Comparison of ENCODE assay signal across 34 cellular contexts in genomic region chr1:245566952-245567351, GRCh38.
DNase-seq lines count a peak whose midpoint lies in the region; ATAC-seq, FAIRE-seq and TF ChIP-seq lines count a peak whose summit lies in the region.
"Had no signal": no experiment of that assay in that cellular context is flagged by ENCODE, and none has a peak within 500 bp of the region (broad histone marks: within the 10 kb centered on the region; RNA-seq: fewer than 3 reads in every experiment).

No MANE protein-coding gene starts in this region.

- no peak overlapping the region for H3K27ac Mint-ChIP-seq in HFFc6
- no peak overlapping the region for H3K27ac Mint-ChIP-seq in endodermal cell
- H3K27ac Mint-ChIP-seq in mesothelial cell of epicardium: peak overlapping the region; percentile 72
- H3K27ac Mint-ChIP-seq: activated naive CD8-positive, alpha-beta T cell; progenitor cell of endocrine pancreas had no signal

- no peaks in the 10 kb centered on the region for H3K79me2 ChIP-seq in mesendoderm (ENCODE audit: control insufficient read depth, insufficient read depth, low read length)

- peaks cover 10% of the 10 kb centered on the region for H3K9me3 ChIP-seq in endodermal cell (ENCODE audit: control insufficient read depth, low read length)
- H3K9me3 ChIP-seq: ascending aorta, BLaER1, esophagus squamous epithelium, sigmoid colon, testis, uterus had no signal

- H3K4me1 ChIP-seq in endodermal cell (ENCODE audit: control insufficient read depth, insufficient read depth, low read length) (no peaks in the 10 kb centered on the region), mesendoderm (ENCODE audit: control insufficient read depth, low read depth, low read length) (no peaks in the 10 kb centered on the region)
- H3K4me1 ChIP-seq: ascending aorta, testis, uterus had no signal

- H3K9me3 Mint-ChIP-seq in HFFc6: no peaks in the 10 kb centered on the region
- H3K9me3 Mint-ChIP-seq in endodermal cell: peaks cover 7% of the 10 kb centered on the region
- H3K9me3 Mint-ChIP-seq in mesothelial cell of epicardium: peaks cover 6% of the 10 kb centered on the region

- H4K5ac ChIP-seq in mesendoderm (ENCODE audit: low read length): no peak overlapping the region

- H3K9ac ChIP-seq in endodermal cell (ENCODE audit: extremely low read depth, low read length, poor library complexity, severe bottlenecking): no peak overlapping the region
- H3K9ac ChIP-seq in mesendoderm (ENCODE audit: low read length): no peak overlapping the region
- H3K9ac ChIP-seq: BLaER1 had no signal

- no peak overlapping the region for H2BK120ac ChIP-seq in mesendoderm (ENCODE audit: low read depth, low read length)

- H3K18ac ChIP-seq in mesendoderm (ENCODE audit: low read length): no peak overlapping the region

- H3K27ac ChIP-seq in endodermal cell (ENCODE audit: low read depth, low read length) (peak overlapping the region; percentile 82), mesendoderm (ENCODE audit: low read depth, low read length) (no peak overlapping the region)
- H3K27ac ChIP-seq: ascending aorta, BLaER1, esophagus squamous epithelium, PC-9, testis, uterus, VCaP had no signal

- no peak overlapping the region for H3K4ac ChIP-seq in mesendoderm (ENCODE audit: low read depth, low read length)

- no peak overlapping the region for H3K4me3 ChIP-seq in AG10803 (ENCODE audit: low read length)
- no peak overlapping the region for H3K4me3 ChIP-seq in endodermal cell (ENCODE audit: low read length)
- no peak overlapping the region for H3K4me3 ChIP-seq in mesendoderm (ENCODE audit: low read length)
- H3K4me3 ChIP-seq: ascending aorta, BLaER1, esophagus squamous epithelium, PC-9, sigmoid colon, testis, uterus had no signal

- H2AK5ac ChIP-seq in mesendoderm (ENCODE audit: low read length): no peak overlapping the region

- no peak overlapping the region for H2BK15ac ChIP-seq in mesendoderm (replicated peaks; ENCODE audit: low read depth)

- DNase-seq in AG10803 (ENCODE audit: low read depth) (peak; percentile 74), HFFc6 (peak; percentile 7), endodermal cell (no peak), mesothelial cell of epicardium (ENCODE audit: low spot score in 2 of 2, unreplicated experiment in 2 of 2) (no peak), mesendoderm (no peak), inferior parietal cortex (ENCODE audit: extremely low spot score) (no peak), frontal cortex (ENCODE audit: low spot score in 2 of 2) (no peak)
- DNase-seq: activated CD4-positive, alpha-beta T cell treated with anti-CD3 and anti-CD28 coated beads for 48 hours; activated CD8-positive, alpha-beta memory T cell treated with anti-CD3 and anti-CD28 coated beads for 24 hours; activated effector memory CD4-positive, alpha-beta T cell treated with Interleukin-2 at 50 U/mL for 16 hours; esophagus squamous epithelium; GF-D8; Karpas-422; MV-4-11; NCI-H1694 treated with DMSO at 0.1 percent for 48 hours; NCI-H2171; NCI-H524; PC-9; sigmoid colon; stimulated activated CD4-positive, alpha-beta T cell treated with anti-CD3 and anti-CD28 coated beads, Interleukin-4, amount 100 ng/mL, for 4 hours; stimulated activated naive CD4-positive, alpha-beta T cell; SW 1271; T-helper 9 cell; testis; uterus had no signal

- no peaks in the 10 kb centered on the region for H3K79me1 ChIP-seq in mesendoderm (ENCODE audit: low read length)

- H3K27me3 Mint-ChIP-seq in HFFc6 (ENCODE audit: insufficient read depth) (no peaks in the 10 kb centered on the region; the same call in 1 of the 2 replicates), endodermal cell (ENCODE audit: insufficient read depth) (no peaks in the 10 kb centered on the region), mesothelial cell of epicardium (ENCODE audit: low read depth) (no peaks in the 10 kb centered on the region)
- H3K27me3 Mint-ChIP-seq: activated naive CD8-positive, alpha-beta T cell; progenitor cell of endocrine pancreas had no signal

- no peak for TF ChIP-seq CTCF in AG10803 (conservative IDR thresholded peaks at IDR 0.05; ENCODE audit: low read length)
- no peak for TF ChIP-seq CTCF in HFFc6 (IDR thresholded peaks at IDR 0.05)
- TF ChIP-seq CTCF in endodermal cell (conservative IDR thresholded peaks at IDR 0.05): no peak
- TF ChIP-seq CTCF in mesothelial cell of epicardium (IDR thresholded peaks at IDR 0.05; ENCODE audit: unreplicated experiment): no peak

- H3K4me1 Mint-ChIP-seq in HFFc6 (ENCODE audit: low read depth) (no peaks in the 10 kb centered on the region; the same call in 1 of the 2 replicates), endodermal cell (peaks cover 14% of the 10 kb centered on the region), mesothelial cell of epicardium (peaks cover 15% of the 10 kb centered on the region)

- no peak overlapping the region for H3K4me2 ChIP-seq in mesendoderm (ENCODE audit: low read length)
- H3K4me2 ChIP-seq: BLaER1, PC-9 had no signal

- no peak overlapping the region for H3K23ac ChIP-seq in mesendoderm (ENCODE audit: low read length)

- no peak overlapping the region for H4K8ac ChIP-seq in mesendoderm (ENCODE audit: low read depth, low read length)

- FAIRE-seq in frontal cortex (lab: Jason Lieb, UNC): no peak
- FAIRE-seq: A204.1, keratinocyte had no signal

- H3K36me3 ChIP-seq in endodermal cell (ENCODE audit: control insufficient read depth, insufficient read depth, low read length) (no peaks in the 10 kb centered on the region), mesendoderm (ENCODE audit: control insufficient read depth, insufficient read depth, low read length) (no peaks in the 10 kb centered on the region)
- H3K36me3 ChIP-seq: ascending aorta, BLaER1, esophagus squamous epithelium, sigmoid colon, uterus had no signal

- no peaks in the 10 kb centered on the region for H3K36me3 Mint-ChIP-seq in HFFc6 (ENCODE audit: low read depth)
- peaks cover 6% of the 10 kb centered on the region for H3K36me3 Mint-ChIP-seq in endodermal cell (ENCODE audit: low read depth)
- no peaks in the 10 kb centered on the region for H3K36me3 Mint-ChIP-seq in mesothelial cell of epicardium
- H3K36me3 Mint-ChIP-seq: activated naive CD8-positive, alpha-beta T cell had no signal

- H3K27me3 ChIP-seq in endodermal cell (ENCODE audit: control insufficient read depth, insufficient read depth, low read length, poor library complexity, severe bottlenecking): no peaks in the 10 kb centered on the region
- H3K27me3 ChIP-seq in mesendoderm (ENCODE audit: insufficient read depth, low read length, poor library complexity): no peaks in the 10 kb centered on the region
- H3K27me3 ChIP-seq: ascending aorta, BLaER1, esophagus squamous epithelium, sigmoid colon, testis, uterus had no signal

- no peak overlapping the region for H2BK5ac ChIP-seq in mesendoderm (ENCODE audit: low read length)

- no peak overlapping the region for H3K56ac ChIP-seq in mesendoderm (ENCODE audit: low read length)

- WGBS in endodermal cell (ENCODE audit: insufficient coverage in 1 of 2, insufficient read length in 1 of 2), 2 experiments: 63 to 91% methylated on average over 6 of the region's 6 CpGs
- WGBS in mesendoderm (ENCODE audit: extremely low coverage, insufficient coverage, low lambda C conversion rate): no CpG with 5 or more reads among the region's 6 CpGs

- H3K4me3 Mint-ChIP-seq in HFFc6: no peak overlapping the region
- no peak overlapping the region for H3K4me3 Mint-ChIP-seq in endodermal cell
- no peak overlapping the region for H3K4me3 Mint-ChIP-seq in mesothelial cell of epicardium
- H3K4me3 Mint-ChIP-seq: activated naive CD8-positive, alpha-beta T cell had no signal

- ATAC-seq in GM19035 (IDR thresholded peaks at IDR 0.05; ENCODE audit: unreplicated experiment): no peak
- ATAC-seq: Right ventricle myocardium inferior had no signal

Comparison
In these comparisons a context has a peak if more than half of its experiments do, and no peak if none do; other contexts are left out.
1. DNase-seq: peak in AG10803 (single experiment) and HFFc6 (single experiment); none in endodermal cell (single experiment), mesothelial cell of epicardium (0 of 2), mesendoderm (single experiment), inferior parietal cortex (single experiment) and frontal cortex (0 of 2).